Comparison of ENCODE assay signal across 8 cellular contexts in the genomic region with DNA sequence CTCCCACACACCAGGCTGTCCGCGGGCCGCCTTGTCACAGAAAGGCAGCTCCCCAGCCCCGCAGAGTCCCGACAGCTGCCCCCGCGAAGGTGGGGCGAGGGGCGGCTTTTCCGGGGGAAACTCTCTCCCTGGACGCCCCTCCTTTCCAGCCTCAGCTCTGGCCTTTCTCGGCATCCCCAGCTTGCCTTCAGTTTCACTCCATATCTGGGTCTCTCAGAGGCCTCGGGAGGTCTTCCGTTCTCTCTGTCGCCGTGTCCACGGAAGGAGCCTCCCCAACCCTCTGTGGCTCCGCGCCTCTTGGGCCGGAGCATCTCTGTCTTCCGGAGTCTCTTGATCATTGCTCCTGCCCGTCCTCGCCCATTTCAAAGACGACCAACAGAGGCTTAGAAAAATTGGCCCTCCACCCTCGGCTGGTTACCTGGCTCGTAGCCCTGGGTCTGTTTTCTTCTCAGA. TPM values are rescaled to one million over a fixed set of nuclear protein-coding genes. Genes with fewer than 3 reads are reported as not detected.
DNase-seq lines count a peak whose midpoint lies in the region; ATAC-seq, FAIRE-seq and TF ChIP-seq lines count a peak whose summit lies in the region.

No MANE protein-coding gene starts in this region.

- H2AFZ ChIP-seq in GM23338, result no peak overlapping the region
- 0 out of 2 replicates have a peak overlapping the region, but pooled peaks have one; percentile 56 for H2AFZ ChIP-seq in K562 (ENCODE audit: low read depth, low read length)

- 0 out of 2 replicates have a peak, but pooled peaks cover 24% of the 10 kb centered on the region for H3F3A ChIP-seq in GM23338 (replicated peaks; ENCODE audit: low read depth)

- peak overlapping the region; percentile 76 for H3K4me2 ChIP-seq in GM23338
- peak overlapping the region; percentile 46 for H3K4me2 ChIP-seq in K562 (ENCODE audit: insufficient read depth, low read length)

- H3K79me2 ChIP-seq in GM23338 (replicated peaks; ENCODE audit: insufficient read depth), result no peaks in the 10 kb centered on the region
- no peaks in the 10 kb centered on the region for H3K79me2 ChIP-seq in K562 (ENCODE audit: control insufficient read depth, insufficient read depth, low read length)

- H3K36me3 Mint-ChIP-seq in CD14-positive monocyte (peaks cover 9 to 20% of the 10 kb centered on the region in 2 donors), GM23338 (ENCODE audit: low read depth) (no peaks in the 10 kb centered on the region)
- no peaks in the 10 kb centered on the region for H3K36me3 Mint-ChIP-seq in natural killer cell treated with Interleukin-12 subunit alpha and Interleukin-12 subunit beta and Interleukin-15 and Interleukin-18, amount 100 ng/mL, for 72 hours

- TF ChIP-seq EP300 in K562 (IDR thresholded peaks at IDR 0.05; ENCODE audit: low read length), result no peak

- H3K4me3 Mint-ChIP-seq in CD14-positive monocyte (peak overlapping the region; percentile 80 to 90), GM23338 (peak overlapping the region; percentile 62)
- H3K4me3 Mint-ChIP-seq in natural killer cell treated with Interleukin-12 subunit alpha and Interleukin-12 subunit beta and Interleukin-15 and Interleukin-18, amount 100 ng/mL, for 72 hours, result peak overlapping the region; percentile 93

- intact Hi-C loops in CD14-positive monocyte (cut with micrococcal nuclease), result no loop called here
- intact Hi-C loops in K562 (cut with micrococcal nuclease), result no loop called here

- H3K36me3 ChIP-seq in GM23338 (ENCODE audit: insufficient read depth) (no peaks in the 10 kb centered on the region), K562 (ENCODE audit: control insufficient read depth, insufficient read depth, low read length) (no peaks in the 10 kb centered on the region)

- CTCF ChIA-PET in K562 (lab: Yijun Ruan, JAX; ENCODE audit: low intra/inter-chr PET ratio), result no interaction called here

- ATAC-seq in GM23338 (peak; percentile 3), K562 (peak; percentile 26)
- peak; percentile 45 to 52 for ATAC-seq in natural killer cell treated with Interleukin-12 subunit alpha and Interleukin-12 subunit beta and Interleukin-15 and Interleukin-18, amount 100 ng/mL, for 72 hours

- no peaks in the 10 kb centered on the region for H3K9me2 ChIP-seq in GM23338 (ENCODE audit: insufficient read depth)

- H3K9me3 ChIP-seq in K562 (replicated peaks; ENCODE audit: control insufficient read depth, insufficient read depth, low read depth, low read length), result no peaks in the 10 kb centered on the region

- peaks cover 100% of the 10 kb centered on the region for H3K27me3 ChIP-seq in GM23338 (ENCODE audit: insufficient read depth)
- peaks cover 42 to 69% of the 10 kb centered on the region in 2 experiments for H3K27me3 ChIP-seq in K562 (ENCODE audit: control insufficient read depth in 2 of 2, insufficient read depth in 2 of 2, low read length in 2 of 2)

- H4K20me1 ChIP-seq in GM23338 (replicated peaks; ENCODE audit: insufficient read depth) (peaks cover 31% of the 10 kb centered on the region), K562 (replicated peaks; ENCODE audit: control insufficient read depth, insufficient read depth, low read length) (peaks cover 17% of the 10 kb centered on the region)

- peak overlapping the region in 1 of 2 experiments; percentile 71; a peak in 2 of 4 replicates for H3K9ac ChIP-seq in K562 (ENCODE audit: insufficient read depth in 1 of 2, low read depth in 2 of 2, low read length in 2 of 2)

- TF ChIP-seq RAD21 in K562 (CRISPR knock-in tag; conservative IDR thresholded peaks at IDR 0.05 in 1 of 2, IDR thresholded peaks at IDR 0.05 in 1 of 2), result no peak

- BruUV-seq in K562 (replicated peaks; lab: Mats Ljungman, UMichigan), result no TSS peak

- H3K4me1 ChIP-seq in GM23338 (ENCODE audit: insufficient read depth) (peaks cover 31% of the 10 kb centered on the region), K562 (replicated peaks in 1 of 2; ENCODE audit: control insufficient read depth in 2 of 2, insufficient read depth in 2 of 2, low read length in 2 of 2) (peaks cover 4 to 23% of the 10 kb centered on the region in 2 experiments; a peak in 3 of 5 replicates)

- POLR2A ChIA-PET in K562 (lab: Yijun Ruan, JAX), result no interaction called here

- in situ Hi-C loops in K562 (cut with MboI), result no loop called here

- WGBS in K562 (ENCODE audit: insufficient coverage, low coverage, missing lambda C conversion rate), result 10% methylated on average over 23 of the region's 26 CpGs

- H3K27ac ChIP-seq in GM23338 (ENCODE audit: low read depth) (no peak overlapping the region), K562 (ENCODE audit: extremely low read depth, low read depth, low read length) (no peak overlapping the region), caudate nucleus (ENCODE audit: low read depth, low read length) (no peak overlapping the region)

- DNase-seq in CD14-positive monocyte (ENCODE audit: low spot score) (no peak), GM23338 (ENCODE audit: low spot score) (peak; percentile 26), K562 (ENCODE audit: extremely low read depth in 1 of 4, low spot score in 3 of 4) (no peak), iPS-NIHi7 (ENCODE audit: extremely low spot score) (no peak), dermis blood vessel endothelial cell (no peak), caudate nucleus (lab: John Stamatoyannopoulos, UW) (no peak), NCI-H82 (lab: John Stamatoyannopoulos, UW) (no peak)
- no peak for DNase-seq in natural killer cell treated with Interleukin-12 subunit alpha and Interleukin-12 subunit beta and Interleukin-15 and Interleukin-18, amount 100 ng/mL, for 72 hours (ENCODE audit: low spot score)

- no peak overlapping the region for H3K27ac Mint-ChIP-seq in CD14-positive monocyte
- H3K27ac Mint-ChIP-seq in GM23338, result no peak overlapping the region
- H3K27ac Mint-ChIP-seq in natural killer cell treated with Interleukin-12 subunit alpha and Interleukin-12 subunit beta and Interleukin-15 and Interleukin-18, amount 100 ng/mL, for 72 hours, result peak overlapping the region in 1 of 2 donors; percentile 43

- peaks cover 10 to 46% (median 28%) of the 10 kb centered on the region in 7 donors for H3K9me3 Mint-ChIP-seq in CD14-positive monocyte
- peaks cover 9% of the 10 kb centered on the region; the same call in 2 of the 3 replicates for H3K9me3 Mint-ChIP-seq in GM23338
- H3K9me3 Mint-ChIP-seq in natural killer cell treated with Interleukin-12 subunit alpha and Interleukin-12 subunit beta and Interleukin-15 and Interleukin-18, amount 100 ng/mL, for 72 hours, result no peaks in the 10 kb centered on the region

- TF ChIP-seq POLR2A in K562 (conservative IDR thresholded peaks at IDR 0.05), result no peak

- H3K4me3 ChIP-seq in GM23338 (peak overlapping the region; percentile 55), K562 (peak overlapping the region; percentile 6; the same call in 1 of the 2 replicates)

- no peak for FAIRE-seq in K562 (lab: Jason Lieb, UNC)

- TF ChIP-seq CTCF in CD14-positive monocyte (IDR thresholded peaks at IDR 0.05) (no peak), GM23338 (conservative IDR thresholded peaks at IDR 0.05; ENCODE audit: low read depth in 2 of 2) (no peak), K562 (IDR thresholded peaks at IDR 0.05 in 2 of 3, conservative IDR thresholded peaks at IDR 0.05 in 1 of 3; ENCODE audit: insufficient read depth in 2 of 3, low read depth in 1 of 3, low read length in 3 of 3) (no peak)

- H3K4me1 Mint-ChIP-seq in CD14-positive monocyte, result peaks cover 31% of the 10 kb centered on the region
- H3K4me1 Mint-ChIP-seq in GM23338, result peaks cover 35% of the 10 kb centered on the region
- H3K4me1 Mint-ChIP-seq in natural killer cell treated with Interleukin-12 subunit alpha and Interleukin-12 subunit beta and Interleukin-15 and Interleukin-18, amount 100 ng/mL, for 72 hours (ENCODE audit: low read depth in 2 of 2), result peaks cover 32 to 34% of the 10 kb centered on the region in 2 donors

- H3K9me1 ChIP-seq in K562 (ENCODE audit: control insufficient read depth, insufficient read depth, low read length), result no peaks in the 10 kb centered on the region

- peaks cover 72 to 91% (median 78%) of the 10 kb centered on the region in 3 donors for H3K27me3 Mint-ChIP-seq in CD14-positive monocyte (ENCODE audit: low read depth in 3 of 3)
- peaks cover 99% of the 10 kb centered on the region for H3K27me3 Mint-ChIP-seq in GM23338 (ENCODE audit: insufficient read depth, low read depth, poor library complexity)
- peaks cover 33 to 56% of the 10 kb centered on the region in 2 donors for H3K27me3 Mint-ChIP-seq in natural killer cell treated with Interleukin-12 subunit alpha and Interleukin-12 subunit beta and Interleukin-15 and Interleukin-18, amount 100 ng/mL, for 72 hours

TF ChIP-seq in GM23338, 12 proteins besides CTCF, POLR2A, EP300 and RAD21 (continues in another document):
- TF ChIP-seq NANOG (IDR thresholded peaks at IDR 0.05; ENCODE audit: borderline replicate concordance) (no peak), ZNF114 (CRISPR knock-in tag; IDR thresholded peaks at IDR 0.05) (no peak)

TF ChIP-seq in K562, 482 proteins besides CTCF, POLR2A, EP300 and RAD21 (continues in another document):
- no peak for TF ChIP-seq TARDBP (IDR thresholded peaks at IDR 0.05)
- no peak for TF ChIP-seq SMC3 (conservative IDR thresholded peaks at IDR 0.05; ENCODE audit: insufficient read depth, low read depth, low read length)
- no peak for TF ChIP-seq KAT8 (IDR thresholded peaks at IDR 0.05; ENCODE audit: low read depth)
- TF ChIP-seq SOX6 (IDR thresholded peaks at IDR 0.05), result no peak

RNA-seq across cellular contexts. Expression of a gene that starts 6.1 kb away (rescaled TPM):
- polyA plus RNA-seq in CD14-positive monocyte, result not detected
- not detected in 2 replicates for total RNA-seq in GM23338 (2014; rRNA removed; shearing (Covaris generic))
- polyA plus RNA-seq in GM23338 (2016; fragmentation: Nextera tagmentation; extraction: Ambion mirVana), result 0.40 and 0.61 TPM in 2 replicates
- total RNA-seq in K562 (2011; cell fraction: chromatin; rRNA removed; ENCODE audit: low replicate concordance), result 0.56 and 1.8 TPM in 2 replicates
- total RNA-seq in K562 (2011; cell fraction: nucleolus; rRNA removed), result 1.8 and 2.5 TPM in 2 replicates
- 1.0 and 1.3 TPM in 2 replicates for total RNA-seq in K562 (2011; cell fraction: nucleoplasm; rRNA removed)
- total RNA-seq in K562 (2014; rRNA removed), result 4.9 and 6.5 TPM in 2 replicates
- total RNA-seq in K562 (2014; rRNA removed; fragmentation: Illumina TruSeq; extraction: Trizol), result 1.3 and 1.6 TPM in 2 replicates
- 1.6 and 2.3 TPM in 2 replicates for total RNA-seq in K562 (2015; rRNA removed; fragmentation: Illumina TruSeq; extraction: Trizol)
- 6.1 and 6.3 TPM in 2 replicates for total RNA-seq in K562 (2021)
- polyA plus RNA-seq in K562 (2011; rRNA removed), result 2.7 and 4.0 TPM in 2 replicates
- polyA plus RNA-seq in K562 (2011; cell fraction: cytosol; rRNA removed), result 2.9 and 12.3 TPM in 2 replicates
- 4.8 and 6.3 TPM in 2 replicates for polyA plus RNA-seq in K562 (2011; cell fraction: nucleus; rRNA removed)
- 2.0 and 7.0 TPM in 2 replicates for polyA plus RNA-seq in K562 (2012)
- 1.3 and 1.9 TPM in 2 replicates for polyA plus RNA-seq in K562 (2014; fragmentation: Illumina TruSeq; extraction: Trizol)
- polyA plus RNA-seq in K562 (2014; fragmentation: Nextera tagmentation; extraction: Ambion mirVana), result 1 to 10 TPM; 1.4 to 1.8 TPM
- 6.0 and 8.3 TPM in 2 replicates for polyA plus RNA-seq in K562 (2014; rRNA removed)
- 0.21 and 0.30 TPM in 2 replicates for polyA minus RNA-seq in K562 (2011; rRNA and poly(A)+ RNA removed)
- 0.73 and 2.4 TPM in 2 replicates for polyA minus RNA-seq in K562 (2011; cell fraction: cytosol; rRNA and poly(A)+ RNA removed)
- 1.8 and 2.2 TPM in 2 replicates for polyA minus RNA-seq in K562 (2011; cell fraction: nucleus; rRNA and poly(A)+ RNA removed)
- under 1 TPM in 1 of 2 donors, not detected in 1; 0.24 TPM for total RNA-seq in natural killer cell treated with Interleukin-12 subunit alpha and Interleukin-12 subunit beta and Interleukin-15 and Interleukin-18, amount 100 ng/mL, for 72 hours
- 3.7 and 9.0 TPM in 2 replicates for total RNA-seq in dermis blood vessel endothelial cell
